Comparison of ENCODE assay signal across 17 cellular contexts in genomic region chr1:56550132-56550531, GRCh38. TPM values are rescaled to one million over a fixed set of nuclear protein-coding genes. Genes with fewer than 3 reads are reported as not detected.
DNase-seq lines count a peak whose midpoint lies in the region; ATAC-seq and TF ChIP-seq lines count a peak whose summit lies in the region.
"Had no signal": no experiment of that assay in that cellular context is flagged by ENCODE, and none has a peak within 500 bp of the region (broad histone marks: within the 10 kb centered on the region; RNA-seq: fewer than 3 reads in every experiment).

No MANE protein-coding gene starts in this region.

- H3K9me3 ChIP-seq in HUES48 (ENCODE audit: control insufficient read depth, insufficient read depth, low read length) (no peaks in the 10 kb centered on the region), NT2/D1 (ENCODE audit: insufficient read depth, low read length) (no peaks in the 10 kb centered on the region)
- H3K9me3 ChIP-seq: BLaER1 treated with 17β-estradiol and CSF1 and Interleukin-3, amounts not matched to agents 10 nM and 100 nM; prostate gland; tibial nerve had no signal

- H3K36me3 ChIP-seq in HUES48 (ENCODE audit: control insufficient read depth, insufficient read depth, low read length) (no peaks in the 10 kb centered on the region; the same call in 1 of the 2 replicates), NT2/D1 (ENCODE audit: insufficient read depth, insufficient read length, low read length) (peaks cover 20% of the 10 kb centered on the region)
- H3K36me3 ChIP-seq: BLaER1 treated with 17β-estradiol and CSF1 and Interleukin-3, amounts not matched to agents 10 nM and 100 nM; prostate gland; tibial nerve had no signal

- no peaks in the 10 kb centered on the region for H3K9me3 Mint-ChIP-seq in osteocyte (ENCODE audit: unreplicated experiment)
- H3K9me3 Mint-ChIP-seq: activated T-helper 1 cell treated with anti-CD3 and anti-CD28 coated beads, Interleukin-12 subunit alpha, Interleukin-12 subunit beta, Interleukin-2, Interleukin-4 antibody, amounts not matched to agents 30 ng/mL and 10 ng/mL and 1 ng/mL, durations not matched to agents 14 hours and 24 hours and 36 hours had no signal

- H3K4me3 Mint-ChIP-seq in osteocyte (ENCODE audit: unreplicated experiment): no peak overlapping the region
- H3K4me3 Mint-ChIP-seq: activated T-helper 1 cell treated with anti-CD3 and anti-CD28 coated beads, Interleukin-12 subunit alpha, Interleukin-12 subunit beta, Interleukin-2, Interleukin-4 antibody, amounts not matched to agents 30 ng/mL and 10 ng/mL and 1 ng/mL, durations not matched to agents 14 hours and 24 hours and 36 hours had no signal

- DNase-seq in NT2/D1 (ENCODE audit: low read depth, low spot score): peak; percentile 96
- DNase-seq in iPS DF 19.7 (ENCODE audit: low read depth, low spot score): peak; percentile 86
- DNase-seq in osteocyte (ENCODE audit: extremely low spot score, unreplicated experiment): no peak
- no peak for DNase-seq in effector CD4-positive, alpha-beta T cell
- DNase-seq in DMS153 (lab: John Stamatoyannopoulos, UW): no peak
- DNase-seq: activated CD4-positive, alpha-beta T cell treated with anti-CD3 and anti-CD28 coated beads, Interleukin-2, amount 50 U/mL, for 48 hours; cortex of kidney; DMS79 treated with DMSO at 0.1 percent for 48 hours; NCI-H1930 had no signal

- peak overlapping the region; percentile 43 for H3K4me3 ChIP-seq in HUES48 (ENCODE audit: low read depth, low read length)
- no peak overlapping the region for H3K4me3 ChIP-seq in NT2/D1 (ENCODE audit: insufficient read length, low read depth)
- H3K4me3 ChIP-seq: BLaER1 treated with 17β-estradiol and CSF1 and Interleukin-3, amounts not matched to agents 10 nM and 100 nM; prostate gland; tibial nerve had no signal

- peaks cover 26% of the 10 kb centered on the region for H3K36me3 Mint-ChIP-seq in osteocyte (ENCODE audit: unreplicated experiment)

- no peak for ATAC-seq in HG02798 (IDR thresholded peaks at IDR 0.05; ENCODE audit: poor library complexity, unreplicated experiment)
- no peak for ATAC-seq in GM19467 (IDR thresholded peaks at IDR 0.05; ENCODE audit: unreplicated experiment)
- ATAC-seq: HCT116 had no signal

- no peak for TF ChIP-seq CTCF in osteocyte (IDR thresholded peaks at IDR 0.05)

- H3K27me3 ChIP-seq in HUES48 (ENCODE audit: control insufficient read depth, insufficient read depth, low read length) (no peaks in the 10 kb centered on the region), NT2/D1 (ENCODE audit: insufficient read depth, insufficient read length) (no peaks in the 10 kb centered on the region)
- H3K27me3 ChIP-seq: tibial nerve had no signal

- peak overlapping the region; percentile 32 for H3K27ac Mint-ChIP-seq in osteocyte (ENCODE audit: unreplicated experiment)
- H3K27ac Mint-ChIP-seq: activated T-helper 1 cell treated with anti-CD3 and anti-CD28 coated beads, Interleukin-12 subunit alpha, Interleukin-12 subunit beta, Interleukin-2, Interleukin-4 antibody, amounts not matched to agents 30 ng/mL and 10 ng/mL and 1 ng/mL, durations not matched to agents 14 hours and 24 hours and 36 hours had no signal

- no peaks in the 10 kb centered on the region for H3K27me3 Mint-ChIP-seq in osteocyte (ENCODE audit: unreplicated experiment)

- H3K9ac ChIP-seq in HUES48 (ENCODE audit: low read depth, low read length) (no peak overlapping the region; the same call in 1 of the 2 replicates), NT2/D1 (ENCODE audit: insufficient read length, low read depth) (peak overlapping the region; percentile 65)
- H3K9ac ChIP-seq: BLaER1 treated with 17β-estradiol and CSF1 and Interleukin-3, amounts not matched to agents 10 nM and 100 nM had no signal

- peaks cover 74% of the 10 kb centered on the region for H3K4me1 Mint-ChIP-seq in osteocyte (ENCODE audit: unreplicated experiment)

- peak overlapping the region; percentile 93 for H3K27ac ChIP-seq in HUES48 (ENCODE audit: low read depth, low read length)
- H3K27ac ChIP-seq: BLaER1 treated with 17β-estradiol and CSF1 and Interleukin-3, amounts not matched to agents 10 nM and 100 nM; prostate gland had no signal

- H3K4me1 ChIP-seq in HUES48 (ENCODE audit: control insufficient read depth, insufficient read depth, low read length): peaks cover 79% of the 10 kb centered on the region
- H3K4me1 ChIP-seq in NT2/D1 (ENCODE audit: insufficient read depth, insufficient read length): peaks cover 25% of the 10 kb centered on the region
- H3K4me1 ChIP-seq: BLaER1 treated with 17β-estradiol and CSF1 and Interleukin-3, amounts not matched to agents 10 nM and 100 nM; prostate gland had no signal

RNA-seq across cellular contexts. Expression of gene PLPP3, which starts 29.2 kb away (rescaled TPM):
- 157 and 166 TPM in 2 replicates for total RNA-seq in osteocyte
- total RNA-seq: activated T-helper 1 cell treated with anti-CD3 and anti-CD28 coated beads, Interleukin-12 subunit alpha, Interleukin-12 subunit beta, Interleukin-2, Interleukin-4 antibody, amounts not matched to agents 30 ng/mL and 10 ng/mL and 1 ng/mL, durations not matched to agents 14 hours and 24 hours and 36 hours had no signal

Comparison
In these comparisons a context has a peak if more than half of its experiments do, and no peak if none do; other contexts are left out.
1. DNase-seq: peak in NT2/D1 (single experiment) and iPS DF 19.7 (single experiment); none in osteocyte (single experiment), effector CD4-positive, alpha-beta T cell (single experiment) and DMS153 (single experiment).